31 cellular contexts compared by ENCODE assay signal in the genomic region with DNA sequence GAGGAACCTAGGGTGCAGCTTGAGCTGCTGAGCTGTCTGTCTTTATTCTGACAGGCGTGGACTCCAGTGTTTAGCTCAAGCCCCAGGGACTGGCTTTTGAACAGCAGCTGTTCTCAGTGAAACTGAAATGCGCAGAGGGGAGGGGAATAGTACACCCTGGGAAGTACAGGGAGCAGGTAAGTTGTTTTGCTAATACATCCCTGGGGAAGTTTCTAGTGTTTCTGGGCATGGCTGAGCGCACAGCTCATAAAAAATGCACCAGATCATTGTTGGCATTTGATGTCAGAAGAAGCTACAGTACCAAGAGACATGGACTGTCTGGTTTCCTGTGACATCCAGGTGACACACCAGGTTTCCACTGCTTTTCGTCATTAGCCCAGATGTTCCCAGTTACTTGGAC.
DNase-seq lines count a peak whose midpoint lies in the region; ATAC-seq and TF ChIP-seq lines count a peak whose summit lies in the region.
"Had no signal": no experiment of that assay in that cellular context is flagged by ENCODE, and none has a peak within 500 bp of the region (broad histone marks: within the 10 kb centered on the region; RNA-seq: fewer than 3 reads in every experiment).

No MANE protein-coding gene starts in this region.

- POLR2A ChIA-PET in A673 (lab: Charles Lee; ENCODE audit: low non-redundant PET), result interaction anchor here (0.6 kb wide), 1 partner anchor 336 kb away, joined by 3 read pairs; no protein-coding TSS in a partner anchor

- no peaks in the 10 kb centered on the region for H3K27me3 Mint-ChIP-seq in nephron progenitor cell (ENCODE audit: low read depth, poor library complexity)
- no peaks in the 10 kb centered on the region for H3K27me3 Mint-ChIP-seq in stimulated activated memory B cell treated with anti-CD40 and anti-IgM and Interleukin-4, amounts not matched to agents 10 μg/mL and 1 μg/mL and 100 μg/mL, for 72 hours
- H3K27me3 Mint-ChIP-seq: activated CD4-positive, alpha-beta T cell treated with anti-CD3 and anti-CD28 coated beads, Interleukin-2, amount 10 ng/mL, durations not matched to agents 7 days and 5 days; activated naive CD4-positive, alpha-beta T cell treated with anti-CD3 and anti-CD28 coated beads, Interleukin-2, amount 50 U/mL, for 24 hours; central memory CD8-positive, alpha-beta T cell; stimulated activated naive B cell treated with anti-CD40 and anti-IgM and Interleukin-4, amounts not matched to agents 10 μg/mL and 1 μg/mL and 100 μg/mL, for 72 hours had no signal

- no peak overlapping the region for H3K4me3 Mint-ChIP-seq in nephron progenitor cell
- no peak overlapping the region for H3K4me3 Mint-ChIP-seq in stimulated activated memory B cell treated with anti-CD40 and anti-IgM and Interleukin-4, amounts not matched to agents 10 μg/mL and 1 μg/mL and 100 μg/mL, for 72 hours
- H3K4me3 Mint-ChIP-seq: activated CD4-positive, alpha-beta T cell treated with anti-CD3 and anti-CD28 coated beads, Interleukin-2, amount 10 ng/mL, durations not matched to agents 7 days and 5 days; activated naive CD4-positive, alpha-beta T cell treated with anti-CD3 and anti-CD28 coated beads, Interleukin-2, amount 50 U/mL, for 24 hours; CD14-positive monocyte; central memory CD8-positive, alpha-beta T cell; stimulated activated naive B cell treated with anti-CD40 and anti-IgM and Interleukin-4, amounts not matched to agents 10 μg/mL and 1 μg/mL and 100 μg/mL, for 72 hours; T-helper 1 cell treated with Interleukin-12 subunit alpha and Interleukin-12 subunit beta and Interleukin-4 antibody, amounts not matched to agents 30 μg/mL and 1 μg/mL, for 36 hours had no signal

- no peaks in the 10 kb centered on the region for H3K4me1 ChIP-seq in A673 (ENCODE audit: insufficient read depth, low read length, poor library complexity, severe bottlenecking)
- H3K4me1 ChIP-seq: left ventricle myocardium inferior, prostate gland, SJCRH30 had no signal

- H3K9me3 Mint-ChIP-seq in nephron progenitor cell, result no peaks in the 10 kb centered on the region
- peaks cover 5% of the 10 kb centered on the region for H3K9me3 Mint-ChIP-seq in stimulated activated memory B cell treated with anti-CD40 and anti-IgM and Interleukin-4, amounts not matched to agents 10 μg/mL and 1 μg/mL and 100 μg/mL, for 72 hours
- H3K9me3 Mint-ChIP-seq: activated CD4-positive, alpha-beta T cell treated with anti-CD3 and anti-CD28 coated beads, Interleukin-2, amount 10 ng/mL, durations not matched to agents 7 days and 5 days had no signal

- ATAC-seq in stimulated activated memory B cell treated with anti-CD40 and anti-IgM and Interleukin-4, amounts not matched to agents 10 μg/mL and 1 μg/mL and 100 μg/mL, for 72 hours, result no peak
- ATAC-seq: GM12878; Panc1; stimulated activated naive B cell treated with anti-CD40 and anti-IgM and Interleukin-4, amounts not matched to agents 10 μg/mL and 1 μg/mL and 100 μg/mL, for 72 hours had no signal

- CTCF ChIA-PET in A673 (lab: Charles Lee), result no interaction called here

- H3K27ac ChIP-seq in A673 (ENCODE audit: low read depth, low read length, poor library complexity, severe bottlenecking), result no peak overlapping the region
- H3K27ac ChIP-seq: dorsolateral prefrontal cortex, epithelial cell of prostate, left ventricle myocardium inferior, prostate gland, SJCRH30, VCaP had no signal

- peaks cover 73% of the 10 kb centered on the region for H3K4me1 Mint-ChIP-seq in nephron progenitor cell
- H3K4me1 Mint-ChIP-seq in stimulated activated memory B cell treated with anti-CD40 and anti-IgM and Interleukin-4, amounts not matched to agents 10 μg/mL and 1 μg/mL and 100 μg/mL, for 72 hours, result no peaks in the 10 kb centered on the region
- H3K4me1 Mint-ChIP-seq: activated CD4-positive, alpha-beta T cell treated with anti-CD3 and anti-CD28 coated beads, Interleukin-2, amount 10 ng/mL, durations not matched to agents 7 days and 5 days; activated naive CD4-positive, alpha-beta T cell treated with anti-CD3 and anti-CD28 coated beads, Interleukin-2, amount 50 U/mL, for 24 hours; CD14-positive monocyte; central memory CD8-positive, alpha-beta T cell; stimulated activated naive B cell treated with anti-CD40 and anti-IgM and Interleukin-4, amounts not matched to agents 10 μg/mL and 1 μg/mL and 100 μg/mL, for 72 hours had no signal

- peaks cover 5% of the 10 kb centered on the region for H3K36me3 Mint-ChIP-seq in nephron progenitor cell (ENCODE audit: low read depth)
- H3K36me3 Mint-ChIP-seq in stimulated activated memory B cell treated with anti-CD40 and anti-IgM and Interleukin-4, amounts not matched to agents 10 μg/mL and 1 μg/mL and 100 μg/mL, for 72 hours, result no peaks in the 10 kb centered on the region
- H3K36me3 Mint-ChIP-seq: activated naive CD4-positive, alpha-beta T cell treated with anti-CD3 and anti-CD28 coated beads, Interleukin-2, amount 50 U/mL, for 24 hours; CD14-positive monocyte; stimulated activated naive B cell treated with anti-CD40 and anti-IgM and Interleukin-4, amounts not matched to agents 10 μg/mL and 1 μg/mL and 100 μg/mL, for 72 hours had no signal

- peak overlapping the region; percentile 8 for H3K27ac Mint-ChIP-seq in nephron progenitor cell
- no peak overlapping the region for H3K27ac Mint-ChIP-seq in stimulated activated memory B cell treated with anti-CD40 and anti-IgM and Interleukin-4, amounts not matched to agents 10 μg/mL and 1 μg/mL and 100 μg/mL, for 72 hours
- H3K27ac Mint-ChIP-seq: activated CD4-positive, alpha-beta T cell treated with anti-CD3 and anti-CD28 coated beads, Interleukin-2, amount 10 ng/mL, durations not matched to agents 7 days and 5 days; activated naive CD4-positive, alpha-beta T cell treated with anti-CD3 and anti-CD28 coated beads, Interleukin-2, amount 50 U/mL, for 24 hours; CD14-positive monocyte; stimulated activated naive B cell treated with anti-CD40 and anti-IgM and Interleukin-4, amounts not matched to agents 10 μg/mL and 1 μg/mL and 100 μg/mL, for 72 hours; T-helper 1 cell treated with Interleukin-12 subunit alpha and Interleukin-12 subunit beta and Interleukin-4 antibody, amounts not matched to agents 30 μg/mL and 1 μg/mL, for 36 hours had no signal

- intact Hi-C loops in A673 (cut with micrococcal nuclease; ENCODE audit: unreplicated experiment), result no loop called here

- no peaks in the 10 kb centered on the region for H3K27me3 ChIP-seq in A673 (replicated peaks; ENCODE audit: insufficient read depth, low read depth, low read length, poor library complexity)
- H3K27me3 ChIP-seq: dorsolateral prefrontal cortex, SJCRH30 had no signal

- H3K4me3 ChIP-seq in A673 (ENCODE audit: low read depth, low read length, poor library complexity, severe bottlenecking), result no peak overlapping the region
- H3K4me3 ChIP-seq: dorsolateral prefrontal cortex, GM12878, left ventricle myocardium inferior, prostate gland, SJCRH30 had no signal

- TF ChIP-seq CTCF in nephron progenitor cell (IDR thresholded peaks at IDR 0.05) (no peak), A673 (conservative IDR thresholded peaks at IDR 0.05; ENCODE audit: low read depth, low read length) (no peak)

- BruUV-seq in A673 (replicated peaks; lab: Mats Ljungman, UMichigan), result no TSS peak

- DNase-seq in DMS153 treated with DMSO at 0.1 percent for 48 hours (lab: John Stamatoyannopoulos, UW; ENCODE audit: unreplicated experiment), result peak; percentile 43
- DNase-seq in NCI-H187 (lab: John Stamatoyannopoulos, UW), result peak; percentile 63 to 87
- DNase-seq in NCI-H526 treated with DMSO at 0.1 percent for 48 hours (lab: John Stamatoyannopoulos, UW), result peak; percentile 56
- peak; percentile 3 for DNase-seq in nephron progenitor cell
- no peak for DNase-seq in SKM-1 (lab: John Stamatoyannopoulos, UW; ENCODE audit: unreplicated experiment)
- DNase-seq in A673 (ENCODE audit: low spot score), result no peak
- no peak for DNase-seq in T-helper 2 cell
- DNase-seq: activated CD4-positive, alpha-beta T cell treated with anti-CD3 and anti-CD28 coated beads, Interleukin-2, amount 10 ng/mL, durations not matched to agents 7 days and 5 days; aorta; DMS53; dorsolateral prefrontal cortex; HCEC 1CT; head of caudate nucleus; KG1; left ventricle myocardium inferior; midbrain; NCI-H2081 treated with DMSO at 0.1 percent for 48 hours; NK-92 treated with Interleukin-12 subunit alpha and Interleukin-12 subunit beta, amount 100 ng/mL, for 24 hours; SJCRH30; stimulated activated CD4-positive, alpha-beta T cell treated with anti-CD3 and anti-CD28 coated beads, Interleukin-2, amount 100 ng/mL, for 24 hours; stimulated activated naive B cell treated with anti-CD40 and anti-IgM and Interleukin-4, amounts not matched to agents 10 μg/mL and 1 μg/mL and 100 μg/mL, for 72 hours had no signal

- H3K9me3 ChIP-seq in A673 (ENCODE audit: low read depth, low read length, poor library complexity, severe bottlenecking), result no peaks in the 10 kb centered on the region
- H3K9me3 ChIP-seq: prostate gland, SJCRH30 had no signal

- H3K36me3 ChIP-seq in A673 (ENCODE audit: insufficient read depth, low read length, poor library complexity, severe bottlenecking), result no peaks in the 10 kb centered on the region
- H3K36me3 ChIP-seq: left ventricle myocardium inferior, prostate gland, SJCRH30 had no signal

Comparison
In these comparisons a context has a peak if more than half of its experiments do, and no peak if none do; other contexts are left out.
1. DNase-seq: peak in DMS153 treated with DMSO at 0.1 percent for 48 hours (single experiment), NCI-H187 (2 of 2), NCI-H526 treated with DMSO at 0.1 percent for 48 hours (single experiment) and nephron progenitor cell (single experiment); none in SKM-1 (single experiment), A673 (single experiment) and T-helper 2 cell (0 of 5).